Comparison of ENCODE assay signal across 1 cellular context in the genomic region with DNA sequence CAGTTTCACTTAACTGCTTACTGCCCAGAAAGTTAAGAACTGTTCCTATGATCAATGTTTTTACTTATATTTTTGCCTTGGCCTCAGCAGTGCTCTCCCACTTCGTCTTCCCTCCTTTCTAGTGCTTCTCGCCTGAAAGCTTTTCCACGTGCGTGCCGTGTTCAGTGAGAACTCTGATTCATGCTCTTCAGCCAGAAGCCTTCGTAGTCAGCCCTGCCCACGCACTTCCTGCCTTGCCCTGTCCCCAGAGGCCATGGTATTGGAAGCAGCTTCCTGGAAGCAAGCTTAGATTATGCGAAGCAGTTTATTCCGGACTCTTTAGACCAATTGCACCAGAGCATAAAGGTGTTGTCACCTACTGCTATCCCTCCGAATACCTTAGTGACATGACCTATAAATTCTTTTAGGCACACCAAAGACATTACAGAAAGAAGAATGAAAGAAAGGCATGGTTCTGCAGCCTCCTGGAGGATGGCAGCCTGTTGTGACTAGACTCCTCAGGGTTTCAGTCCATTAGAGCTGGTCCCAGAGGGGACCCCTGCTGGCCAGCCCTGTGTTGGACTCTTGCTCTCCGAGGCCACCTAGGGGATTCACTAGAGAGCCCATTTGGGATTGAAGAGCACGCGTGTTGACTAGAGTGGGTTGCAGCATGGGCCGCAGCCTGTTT.
TF ChIP-seq lines count a peak whose summit lies in the region.

No MANE protein-coding gene starts in this region.

TF ChIP-seq in HepG2, 621 proteins besides CTCF, POLR2A, EP300 and RAD21 (continued from another document):
- TF ChIP-seq NFRKB (IDR thresholded peaks at IDR 0.05), result no peak
- TF ChIP-seq MATR3 (CRISPR knock-in tag; IDR thresholded peaks at IDR 0.05), result no peak
- no peak for TF ChIP-seq IRF1 (CRISPR knock-in tag; IDR thresholded peaks at IDR 0.05; ENCODE audit: low read depth)
- 0 out of 2 replicates have a peak, but pooled peaks have one; percentile 54 for TF ChIP-seq ZNF574 (CRISPR knock-in tag; IDR thresholded peaks at IDR 0.05)
- TF ChIP-seq CREBL2 (CRISPR knock-in tag; IDR thresholded peaks at IDR 0.05; ENCODE audit: borderline replicate concordance), result no peak
- no peak for TF ChIP-seq RBM39 (IDR thresholded peaks at IDR 0.05; ENCODE audit: low read depth, low read length, poor library complexity, severe bottlenecking)
- no peak for TF ChIP-seq CCDC6 (CRISPR knock-in tag; IDR thresholded peaks at IDR 0.05)
- TF ChIP-seq ATF7-NPFF (CRISPR knock-in tag; IDR thresholded peaks at IDR 0.05; ENCODE audit: low read depth), result peak; percentile 54; the same call in 1 of the 2 replicates
- no peak for TF ChIP-seq MAFK (conservative IDR thresholded peaks at IDR 0.05 in 1 of 2, IDR thresholded peaks at IDR 0.05 in 1 of 2; ENCODE audit: low read length in 2 of 2)
- TF ChIP-seq ADNP (CRISPR knock-in tag; IDR thresholded peaks at IDR 0.05), result no peak
- no peak for TF ChIP-seq KDM4B (CRISPR knock-in tag; IDR thresholded peaks at IDR 0.05)
- peak; percentile 28; the same call in 1 of the 2 replicates for TF ChIP-seq PATZ1 (CRISPR knock-in tag; IDR thresholded peaks at IDR 0.05)
- no peak for TF ChIP-seq HDAC6 (IDR thresholded peaks at IDR 0.05; ENCODE audit: low read depth, low read length)
- TF ChIP-seq ZNF546 (CRISPR knock-in tag; conservative IDR thresholded peaks at IDR 0.05), result no peak
